In the genomic region with DNA sequence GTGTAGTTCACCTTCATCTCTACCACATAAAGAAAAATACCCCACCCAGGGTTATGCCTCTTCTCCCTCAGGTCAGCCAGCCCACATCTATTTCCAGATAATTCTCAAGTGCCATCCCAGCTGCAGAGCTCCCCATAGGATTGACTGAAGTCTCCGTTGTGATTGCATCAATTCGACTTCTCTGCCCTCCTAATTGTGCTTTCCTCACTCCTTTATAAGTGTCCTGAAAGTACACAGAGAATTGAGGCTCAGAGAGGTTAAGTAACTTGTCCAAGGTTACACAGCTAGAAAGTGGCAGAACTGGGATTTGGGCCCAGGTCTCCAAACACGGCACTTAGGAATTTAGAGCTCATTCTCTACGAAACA, we compare ENCODE assay signal across 1 cellular context.
TF ChIP-seq lines count a peak whose summit lies in the region.

No MANE protein-coding gene starts in this region.

TF ChIP-seq in HepG2, 621 proteins besides CTCF, POLR2A, EP300 and RAD21 (continued from another document):
- TF ChIP-seq SMAD3 (CRISPR knock-in tag; IDR thresholded peaks at IDR 0.05) (no peak), ZFYVE20 (CRISPR knock-in tag; IDR thresholded peaks at IDR 0.05; ENCODE audit: borderline replicate concordance, low read depth) (no peak), ZNF136 (CRISPR knock-in tag; IDR thresholded peaks at IDR 0.05; ENCODE audit: low read depth) (no peak), ZNF768 (CRISPR knock-in tag; IDR thresholded peaks at IDR 0.05) (peak; percentile 67; the same call in 1 of the 2 replicates), ZNF441 (CRISPR knock-in tag; IDR thresholded peaks at IDR 0.05; ENCODE audit: borderline replicate concordance) (no peak), RFX5 (IDR thresholded peaks at IDR 0.05; ENCODE audit: low read depth, low read length) (no peak), HMGA1 (CRISPR knock-in tag; conservative IDR thresholded peaks at IDR 0.05) (no peak), TSC22D2 (CRISPR knock-in tag; IDR thresholded peaks at IDR 0.05; ENCODE audit: borderline replicate concordance) (no peak), ZNF607 (CRISPR knock-in tag; IDR thresholded peaks at IDR 0.05; ENCODE audit: borderline replicate concordance) (no peak), NR1H2 (CRISPR knock-in tag; IDR thresholded peaks at IDR 0.05; ENCODE audit: borderline replicate concordance, low read depth) (no peak), AGO1 (IDR thresholded peaks at IDR 0.05; ENCODE audit: low read depth, low read length, poor library complexity, severe bottlenecking) (no peak), KDM5B (CRISPR knock-in tag; IDR thresholded peaks at IDR 0.05; ENCODE audit: borderline replicate concordance) (no peak), ZNF256 (CRISPR knock-in tag; conservative IDR thresholded peaks at IDR 0.05) (no peak), ZNF101 (CRISPR knock-in tag; IDR thresholded peaks at IDR 0.05; ENCODE audit: borderline replicate concordance, low read depth) (no peak), ZMYM3 (CRISPR knock-in tag; IDR thresholded peaks at IDR 0.05) (0 out of 2 replicates have a peak, but pooled peaks have one; percentile 56)
- TF ChIP-seq, protein P1, sequence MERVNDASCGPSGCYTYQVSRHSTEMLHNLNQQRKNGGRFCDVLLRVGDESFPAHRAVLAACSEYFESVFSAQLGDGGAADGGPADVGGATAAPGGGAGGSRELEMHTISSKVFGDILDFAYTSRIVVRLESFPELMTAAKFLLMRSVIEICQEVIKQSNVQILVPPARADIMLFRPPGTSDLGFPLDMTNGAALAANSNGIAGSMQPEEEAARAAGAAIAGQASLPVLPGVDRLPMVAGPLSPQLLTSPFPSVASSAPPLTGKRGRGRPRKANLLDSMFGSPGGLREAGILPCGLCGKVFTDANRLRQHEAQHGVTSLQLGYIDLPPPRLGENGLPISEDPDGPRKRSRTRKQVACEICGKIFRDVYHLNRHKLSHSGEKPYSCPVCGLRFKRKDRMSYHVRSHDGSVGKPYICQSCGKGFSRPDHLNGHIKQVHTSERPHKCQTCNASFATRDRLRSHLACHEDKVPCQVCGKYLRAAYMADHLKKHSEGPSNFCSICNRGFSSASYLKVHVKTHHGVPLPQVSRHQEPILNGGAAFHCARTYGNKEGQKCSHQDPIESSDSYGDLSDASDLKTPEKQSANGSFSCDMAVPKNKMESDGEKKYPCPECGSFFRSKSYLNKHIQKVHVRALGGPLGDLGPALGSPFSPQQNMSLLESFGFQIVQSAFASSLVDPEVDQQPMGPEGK (CRISPR knock-in tag; IDR thresholded peaks at IDR 0.05): no peak
